In the genomic region with DNA sequence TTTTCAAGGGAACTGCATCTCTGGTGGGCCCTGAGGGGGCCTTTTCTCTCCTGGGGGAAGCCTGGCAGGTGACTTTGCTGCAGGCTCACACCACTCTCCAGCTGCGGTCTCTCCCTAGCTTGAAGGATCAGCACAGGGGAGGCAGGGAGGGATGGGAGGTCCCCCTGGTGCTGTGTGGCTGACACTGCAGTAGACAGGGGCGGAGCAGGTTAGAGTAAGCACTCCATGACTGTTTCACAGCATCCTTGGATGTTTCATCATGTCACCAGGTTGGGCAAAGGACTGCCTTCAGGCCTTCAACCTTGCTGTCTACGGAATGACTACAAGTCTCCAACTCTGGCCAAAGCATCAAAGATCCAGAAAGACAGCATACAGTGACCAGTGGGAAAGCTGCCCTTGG, we compare ENCODE assay signal across 13 cellular contexts.
DNase-seq lines count a peak whose midpoint lies in the region; ATAC-seq and TF ChIP-seq lines count a peak whose summit lies in the region.
"Had no signal": no experiment of that assay in that cellular context is flagged by ENCODE, and none has a peak within 500 bp of the region (broad histone marks: within the 10 kb centered on the region; RNA-seq: fewer than 3 reads in every experiment).

No MANE protein-coding gene starts in this region.

- CTCF ChIA-PET in activated CD8-positive, alpha-beta T cell treated with anti-CD3 and anti-CD28 coated beads for 36 hours (lab: Charles Lee): no interaction called here
- CTCF ChIA-PET in activated CD8-positive, alpha-beta T cell treated with anti-CD3 and anti-CD28 coated beads, Interleukin-2, amount 10 ng/mL, durations not matched to agents 7 days and 5 days (lab: Charles Lee): no interaction called here

- H3K4me1 Mint-ChIP-seq in activated CD8-positive, alpha-beta T cell treated with anti-CD3 and anti-CD28 coated beads for 36 hours (ENCODE audit: low read depth): no peaks in the 10 kb centered on the region
- H3K4me1 Mint-ChIP-seq in activated CD8-positive, alpha-beta T cell treated with anti-CD3 and anti-CD28 coated beads, Interleukin-2, amount 10 ng/mL, durations not matched to agents 7 days and 5 days (ENCODE audit: low read depth): no peaks in the 10 kb centered on the region

- H3K27me3 ChIP-seq in testis (no peaks in the 10 kb centered on the region), right cardiac atrium (ENCODE audit: control insufficient read depth, insufficient read depth) (no peaks in the 10 kb centered on the region)
- H3K27me3 ChIP-seq: gastrocnemius medialis, suprapubic skin had no signal

- H3K36me3 ChIP-seq in testis (ENCODE audit: low read depth, missing control alignments): no peaks in the 10 kb centered on the region
- H3K36me3 ChIP-seq: gastrocnemius medialis, suprapubic skin had no signal

- H3K27ac ChIP-seq in testis: no peak overlapping the region
- H3K27ac ChIP-seq in right cardiac atrium (ENCODE audit: low read length): no peak overlapping the region
- H3K27ac ChIP-seq: gastrocnemius medialis, suprapubic skin had no signal

- DNase-seq in activated CD8-positive, alpha-beta T cell treated with anti-CD3 and anti-CD28 coated beads for 36 hours: peak; percentile 2
- DNase-seq in activated CD8-positive, alpha-beta T cell treated with anti-CD3 and anti-CD28 coated beads, Interleukin-2, amount 10 ng/mL, durations not matched to agents 7 days and 5 days: no peak
- peak; percentile 0 for DNase-seq in Kasumi-1 (lab: John Stamatoyannopoulos, UW)
- DNase-seq in astrocyte of the hippocampus (ENCODE audit: low read depth, low spot score): peak; percentile 12
- DNase-seq in testis: peak; percentile 21
- no peak for DNase-seq in T-helper 9 cell
- no peak for DNase-seq in activated naive CD4-positive, alpha-beta T cell (lab: John Stamatoyannopoulos, UW)
- no peak for DNase-seq in right cardiac atrium
- DNase-seq: activated CD4-positive, alpha-beta memory T cell treated with anti-CD3 and anti-CD28 coated beads for 36 hours; gastrocnemius medialis; PC-3 had no signal

- intact Hi-C loops in activated CD8-positive, alpha-beta T cell treated with anti-CD3 and anti-CD28 coated beads for 36 hours (cut with micrococcal nuclease): no loop called here
- intact Hi-C loops in testis (cut with DNase I; ENCODE audit: low total_unique reads): no loop called here
- intact Hi-C loops in right cardiac atrium (cut with DNase I): no loop called here

- H3K36me3 Mint-ChIP-seq in activated CD8-positive, alpha-beta T cell treated with anti-CD3 and anti-CD28 coated beads for 36 hours (ENCODE audit: low read depth): no peaks in the 10 kb centered on the region
- H3K36me3 Mint-ChIP-seq in activated CD8-positive, alpha-beta T cell treated with anti-CD3 and anti-CD28 coated beads, Interleukin-2, amount 10 ng/mL, durations not matched to agents 7 days and 5 days (ENCODE audit: low read depth): no peaks in the 10 kb centered on the region
- H3K36me3 Mint-ChIP-seq: activated CD4-positive, alpha-beta memory T cell treated with anti-CD3 and anti-CD28 coated beads for 36 hours; brain had no signal

- TF ChIP-seq CTCF in activated CD8-positive, alpha-beta T cell treated with anti-CD3 and anti-CD28 coated beads for 36 hours (IDR thresholded peaks at IDR 0.05): no peak
- no peak for TF ChIP-seq CTCF in testis (IDR thresholded peaks at IDR 0.05)

- H3K9me3 ChIP-seq in testis (no peaks in the 10 kb centered on the region), right cardiac atrium (ENCODE audit: control insufficient read depth, low read length) (no peaks in the 10 kb centered on the region)
- H3K9me3 ChIP-seq: gastrocnemius medialis, suprapubic skin had no signal

- TF ChIP-seq POLR2A in testis (IDR thresholded peaks at IDR 0.05): no peak

- 86 to 90% methylated on average over 2 to 3 of the region's 3 CpGs for WGBS in testis, 2 donors
- WGBS in right cardiac atrium: 57% methylated on average over 3 of the region's 3 CpGs

- H3K27me3 Mint-ChIP-seq in activated CD8-positive, alpha-beta T cell treated with anti-CD3 and anti-CD28 coated beads for 36 hours: peaks cover 11% of the 10 kb centered on the region
- H3K27me3 Mint-ChIP-seq in activated CD8-positive, alpha-beta T cell treated with anti-CD3 and anti-CD28 coated beads, Interleukin-2, amount 10 ng/mL, durations not matched to agents 7 days and 5 days (ENCODE audit: low read depth): no peaks in the 10 kb centered on the region
- H3K27me3 Mint-ChIP-seq: activated CD4-positive, alpha-beta memory T cell treated with anti-CD3 and anti-CD28 coated beads for 36 hours had no signal

- no peaks in the 10 kb centered on the region for H3K4me1 ChIP-seq in testis
- H3K4me1 ChIP-seq in right cardiac atrium (ENCODE audit: control insufficient read depth, insufficient read depth, low read length): no peaks in the 10 kb centered on the region
- H3K4me1 ChIP-seq: gastrocnemius medialis, suprapubic skin had no signal

- POLR2A ChIA-PET in activated CD8-positive, alpha-beta T cell treated with anti-CD3 and anti-CD28 coated beads for 36 hours (lab: Charles Lee): no interaction called here
- POLR2A ChIA-PET in activated CD8-positive, alpha-beta T cell treated with anti-CD3 and anti-CD28 coated beads, Interleukin-2, amount 10 ng/mL, durations not matched to agents 7 days and 5 days (lab: Charles Lee): no interaction called here

- no peak overlapping the region for H3K27ac Mint-ChIP-seq in activated CD8-positive, alpha-beta T cell treated with anti-CD3 and anti-CD28 coated beads for 36 hours
- H3K27ac Mint-ChIP-seq in activated CD8-positive, alpha-beta T cell treated with anti-CD3 and anti-CD28 coated beads, Interleukin-2, amount 10 ng/mL, durations not matched to agents 7 days and 5 days: no peak overlapping the region
- H3K27ac Mint-ChIP-seq: activated CD4-positive, alpha-beta memory T cell treated with anti-CD3 and anti-CD28 coated beads for 36 hours; brain had no signal

- no peak overlapping the region for H3K4me3 ChIP-seq in testis
- no peak overlapping the region for H3K4me3 ChIP-seq in right cardiac atrium (ENCODE audit: low read length)
- H3K4me3 ChIP-seq: gastrocnemius medialis, suprapubic skin had no signal

- no peak overlapping the region for H3K4me3 Mint-ChIP-seq in activated CD8-positive, alpha-beta T cell treated with anti-CD3 and anti-CD28 coated beads for 36 hours
- no peak overlapping the region for H3K4me3 Mint-ChIP-seq in activated CD8-positive, alpha-beta T cell treated with anti-CD3 and anti-CD28 coated beads, Interleukin-2, amount 10 ng/mL, durations not matched to agents 7 days and 5 days
- H3K4me3 Mint-ChIP-seq: activated CD4-positive, alpha-beta memory T cell treated with anti-CD3 and anti-CD28 coated beads for 36 hours; brain had no signal

- no peaks in the 10 kb centered on the region for H3K9me3 Mint-ChIP-seq in activated CD8-positive, alpha-beta T cell treated with anti-CD3 and anti-CD28 coated beads for 36 hours
- H3K9me3 Mint-ChIP-seq in activated CD8-positive, alpha-beta T cell treated with anti-CD3 and anti-CD28 coated beads, Interleukin-2, amount 10 ng/mL, durations not matched to agents 7 days and 5 days (ENCODE audit: insufficient read depth): no peaks in the 10 kb centered on the region
- H3K9me3 Mint-ChIP-seq: activated CD4-positive, alpha-beta memory T cell treated with anti-CD3 and anti-CD28 coated beads for 36 hours; brain had no signal

- ATAC-seq in activated CD8-positive, alpha-beta T cell treated with anti-CD3 and anti-CD28 coated beads for 36 hours: no peak
- no peak for ATAC-seq in activated CD8-positive, alpha-beta T cell treated with anti-CD3 and anti-CD28 coated beads, Interleukin-2, amount 10 ng/mL, durations not matched to agents 7 days and 5 days
- no peak for ATAC-seq in right cardiac atrium
- ATAC-seq: gastrocnemius medialis, PC-3 had no signal

Comparison
In these comparisons a context has a peak if more than half of its experiments do, and no peak if none do; other contexts are left out.
1. DNase-seq: peak in activated CD8-positive, alpha-beta T cell treated with anti-CD3 and anti-CD28 coated beads for 36 hours (single experiment), Kasumi-1 (2 of 2), astrocyte of the hippocampus (single experiment) and testis (single experiment); none in activated CD8-positive, alpha-beta T cell treated with anti-CD3 and anti-CD28 coated beads, Interleukin-2, amount 10 ng/mL, durations not matched to agents 7 days and 5 days (single experiment), T-helper 9 cell (single experiment), activated naive CD4-positive, alpha-beta T cell (0 of 4) and right cardiac atrium (0 of 3).